36 cellular contexts compared by ENCODE assay signal in genomic region chr9:99911600-99911999, GRCh38.
"Had no signal": no experiment of that assay in that cellular context is flagged by ENCODE, and none has a peak within 500 bp of the region (broad histone marks: within the 10 kb centered on the region; RNA-seq: fewer than 3 reads in every experiment).

No MANE protein-coding gene starts in this region.

- H3K9me3 ChIP-seq: ascending aorta had no signal

- DNase-seq: activated CD4-positive, alpha-beta memory T cell treated with anti-CD3 and anti-CD28 coated beads, Interleukin-2, amount 10 ng/mL, durations not matched to agents 7 days and 5 days; activated CD4-positive, alpha-beta T cell treated with anti-CD3 and anti-CD28 coated beads for 1 hour; activated CD4-positive, alpha-beta T cell treated with anti-CD3 and anti-CD28 coated beads for 36 hours; activated CD4-positive, alpha-beta T cell treated with anti-CD3 and anti-CD28 coated beads for 48 hours; activated CD4-positive, alpha-beta T cell treated with anti-CD3 and anti-CD28 coated beads, Interleukin-2, amount 10 ng/mL, durations not matched to agents 7 days and 5 days; activated CD4-positive, alpha-beta T cell treated with anti-CD3 and anti-CD28 coated beads, Interleukin-2, amount 50 U/mL, for 48 hours; activated CD4-positive, CD25-positive, alpha-beta regulatory T cell; activated CD8-positive, alpha-beta memory T cell treated with anti-CD3 and anti-CD28 coated beads for 24 hours; activated CD8-positive, alpha-beta memory T cell treated with anti-CD3 and anti-CD28 coated beads, Interleukin-2, amount 10 ng/mL, durations not matched to agents 7 days and 5 days; activated CD8-positive, alpha-beta memory T cell treated with anti-CD3 and anti-CD28 coated beads, Interleukin-2, amount 50 U/mL, for 48 hours; activated CD8-positive, alpha-beta T cell treated with anti-CD3 and anti-CD28 coated beads, Interleukin-2, amount 10 ng/mL, durations not matched to agents 7 days and 5 days; activated effector memory CD4-positive, alpha-beta T cell treated with Interleukin-2 at 50 U/mL for 16 hours; activated gamma-delta T cell; activated naive CD4-positive, alpha-beta T cell treated with anti-CD3 and anti-CD28 coated beads, Interleukin-2, amount 10 ng/mL, durations not matched to agents 7 days and 5 days; activated naive CD4-positive, alpha-beta T cell treated with Interleukin-2 at 50 U/mL for 16 hours; activated naive CD8-positive, alpha-beta T cell treated with anti-CD3 and anti-CD28 coated beads, Interleukin-2, amount 10 ng/mL, durations not matched to agents 7 days and 5 days; activated naive CD8-positive, alpha-beta T cell treated with anti-CD3 and anti-CD28 coated beads, Interleukin-2, amount 50 U/mL, for 24 hours; activated T-cell treated with anti-CD3 and anti-CD28 coated beads, Interleukin-2, amount 50 U/mL, for 48 hours; amygdala; anterior cingulate cortex; caudate nucleus; cerebellar nuclear complex; T-helper 1 cell; T-helper 9 cell had no signal

- H3K9me3 Mint-ChIP-seq: activated CD4-positive, alpha-beta memory T cell treated with anti-CD3 and anti-CD28 coated beads, Interleukin-2, amount 10 ng/mL, durations not matched to agents 7 days and 5 days; activated CD4-positive, alpha-beta T cell treated with anti-CD3 and anti-CD28 coated beads, Interleukin-2, amount 10 ng/mL, durations not matched to agents 7 days and 5 days; activated naive CD4-positive, alpha-beta T cell treated with anti-CD3 and anti-CD28 coated beads, Interleukin-2, amount 10 ng/mL, durations not matched to agents 7 days and 5 days; activated naive CD4-positive, alpha-beta T cell treated with anti-CD3 and anti-CD28 coated beads, Interleukin-2, amount 50 U/mL, for 24 hours; activated naive CD8-positive, alpha-beta T cell treated with anti-CD3 and anti-CD28 coated beads, Interleukin-2, amount 10 ng/mL, durations not matched to agents 7 days and 5 days; activated naive CD8-positive, alpha-beta T cell treated with anti-CD3 and anti-CD28 coated beads, Interleukin-2, amount 50 U/mL, for 24 hours; activated T-helper 2 cell treated with anti-CD3 and anti-CD28 coated beads, Interferon-gamma antibody, Interleukin-2, Interleukin-4, amounts not matched to agents 10 μg/mL and 5 μg/mL and 100 μg/mL, durations not matched to agents 14 hours and 24 hours and 36 hours; brain; central memory CD8-positive, alpha-beta T cell; T-helper 1 cell treated with Interleukin-12 subunit alpha and Interleukin-12 subunit beta and Interleukin-4 antibody, amounts not matched to agents 30 μg/mL and 1 μg/mL, for 36 hours; T-helper 2 cell treated with Interferon-gamma antibody and Interleukin-4, amounts not matched to agents 5 μg/mL and 100 μg/mL, for 36 hours had no signal

- H3K27me3 ChIP-seq: ascending aorta, cardiac muscle cell had no signal

- H3K4me3 Mint-ChIP-seq: activated CD4-positive, alpha-beta memory T cell treated with anti-CD3 and anti-CD28 coated beads, Interleukin-2, amount 10 ng/mL, durations not matched to agents 7 days and 5 days; activated CD4-positive, alpha-beta T cell treated with anti-CD3 and anti-CD28 coated beads for 36 hours; activated CD4-positive, alpha-beta T cell treated with anti-CD3 and anti-CD28 coated beads, Interleukin-2, amount 10 ng/mL, durations not matched to agents 7 days and 5 days; activated CD8-positive, alpha-beta memory T cell treated with anti-CD3 and anti-CD28 coated beads, Interleukin-2, amount 10 ng/mL, durations not matched to agents 7 days and 5 days; activated CD8-positive, alpha-beta T cell treated with anti-CD3 and anti-CD28 coated beads, Interleukin-2, amount 10 ng/mL, durations not matched to agents 7 days and 5 days; activated naive CD4-positive, alpha-beta T cell treated with anti-CD3 and anti-CD28 coated beads, Interleukin-2, amount 10 ng/mL, durations not matched to agents 7 days and 5 days; activated naive CD4-positive, alpha-beta T cell treated with anti-CD3 and anti-CD28 coated beads, Interleukin-2, amount 50 U/mL, for 24 hours; activated naive CD8-positive, alpha-beta T cell; activated naive CD8-positive, alpha-beta T cell treated with anti-CD3 and anti-CD28 coated beads, Interleukin-2, amount 10 ng/mL, durations not matched to agents 7 days and 5 days; activated naive CD8-positive, alpha-beta T cell treated with anti-CD3 and anti-CD28 coated beads, Interleukin-2, amount 50 U/mL, for 24 hours; brain; central memory CD8-positive, alpha-beta T cell; T-helper 1 cell treated with Interleukin-12 subunit alpha and Interleukin-12 subunit beta and Interleukin-4 antibody, amounts not matched to agents 30 μg/mL and 1 μg/mL, for 36 hours; T-helper 2 cell treated with Interferon-gamma antibody and Interleukin-4, amounts not matched to agents 5 μg/mL and 100 μg/mL, for 36 hours had no signal

- H3K4me3 ChIP-seq: ascending aorta, cardiac muscle cell had no signal

- FAIRE-seq: bronchial epithelial cell, TTC549 had no signal

- H3K27ac ChIP-seq: ascending aorta, cardiac muscle cell, VCaP had no signal

- H3K4me1 ChIP-seq: ascending aorta had no signal

- H3K27me3 Mint-ChIP-seq: activated CD4-positive, alpha-beta memory T cell treated with anti-CD3 and anti-CD28 coated beads, Interleukin-2, amount 10 ng/mL, durations not matched to agents 7 days and 5 days; activated CD4-positive, alpha-beta T cell treated with anti-CD3 and anti-CD28 coated beads for 36 hours; activated CD4-positive, alpha-beta T cell treated with anti-CD3 and anti-CD28 coated beads, Interleukin-2, amount 10 ng/mL, durations not matched to agents 7 days and 5 days; activated CD8-positive, alpha-beta memory T cell treated with anti-CD3 and anti-CD28 coated beads, Interleukin-2, amount 10 ng/mL, durations not matched to agents 7 days and 5 days; activated naive CD4-positive, alpha-beta T cell treated with anti-CD3 and anti-CD28 coated beads, Interleukin-2, amount 10 ng/mL, durations not matched to agents 7 days and 5 days; activated naive CD4-positive, alpha-beta T cell treated with anti-CD3 and anti-CD28 coated beads, Interleukin-2, amount 50 U/mL, for 24 hours; activated naive CD8-positive, alpha-beta T cell; activated naive CD8-positive, alpha-beta T cell treated with anti-CD3 and anti-CD28 coated beads, Interleukin-2, amount 10 ng/mL, durations not matched to agents 7 days and 5 days; activated naive CD8-positive, alpha-beta T cell treated with anti-CD3 and anti-CD28 coated beads, Interleukin-2, amount 50 U/mL, for 24 hours; central memory CD8-positive, alpha-beta T cell had no signal

- H3K27ac Mint-ChIP-seq: activated CD4-positive, alpha-beta memory T cell treated with anti-CD3 and anti-CD28 coated beads, Interleukin-2, amount 10 ng/mL, durations not matched to agents 7 days and 5 days; activated CD4-positive, alpha-beta T cell treated with anti-CD3 and anti-CD28 coated beads for 36 hours; activated CD4-positive, alpha-beta T cell treated with anti-CD3 and anti-CD28 coated beads, Interleukin-2, amount 10 ng/mL, durations not matched to agents 7 days and 5 days; activated CD8-positive, alpha-beta memory T cell treated with anti-CD3 and anti-CD28 coated beads, Interleukin-2, amount 10 ng/mL, durations not matched to agents 7 days and 5 days; activated CD8-positive, alpha-beta T cell treated with anti-CD3 and anti-CD28 coated beads, Interleukin-2, amount 10 ng/mL, durations not matched to agents 7 days and 5 days; activated naive CD4-positive, alpha-beta T cell treated with anti-CD3 and anti-CD28 coated beads, Interleukin-2, amount 10 ng/mL, durations not matched to agents 7 days and 5 days; activated naive CD4-positive, alpha-beta T cell treated with anti-CD3 and anti-CD28 coated beads, Interleukin-2, amount 50 U/mL, for 24 hours; activated naive CD8-positive, alpha-beta T cell; activated naive CD8-positive, alpha-beta T cell treated with anti-CD3 and anti-CD28 coated beads, Interleukin-2, amount 10 ng/mL, durations not matched to agents 7 days and 5 days; activated naive CD8-positive, alpha-beta T cell treated with anti-CD3 and anti-CD28 coated beads, Interleukin-2, amount 50 U/mL, for 24 hours; activated T-helper 2 cell treated with anti-CD3 and anti-CD28 coated beads, Interferon-gamma antibody, Interleukin-2, Interleukin-4, amounts not matched to agents 10 μg/mL and 5 μg/mL and 100 μg/mL, durations not matched to agents 14 hours and 24 hours and 36 hours; brain; T-helper 1 cell treated with Interleukin-12 subunit alpha and Interleukin-12 subunit beta and Interleukin-4 antibody, amounts not matched to agents 30 μg/mL and 1 μg/mL, for 36 hours; T-helper 2 cell treated with Interferon-gamma antibody and Interleukin-4, amounts not matched to agents 5 μg/mL and 100 μg/mL, for 36 hours had no signal

- ATAC-seq: activated CD4-positive, alpha-beta T cell treated with anti-CD3 and anti-CD28 coated beads for 36 hours; activated CD8-positive, alpha-beta memory T cell treated with anti-CD3 and anti-CD28 coated beads, Interleukin-2, amount 10 ng/mL, durations not matched to agents 7 days and 5 days; activated CD8-positive, alpha-beta T cell treated with anti-CD3 and anti-CD28 coated beads, Interleukin-2, amount 10 ng/mL, durations not matched to agents 7 days and 5 days; activated naive CD8-positive, alpha-beta T cell treated with anti-CD3 and anti-CD28 coated beads, Interleukin-2, amount 50 U/mL, for 24 hours had no signal
